1 cellular context compared by ENCODE assay signal in the genomic region with DNA sequence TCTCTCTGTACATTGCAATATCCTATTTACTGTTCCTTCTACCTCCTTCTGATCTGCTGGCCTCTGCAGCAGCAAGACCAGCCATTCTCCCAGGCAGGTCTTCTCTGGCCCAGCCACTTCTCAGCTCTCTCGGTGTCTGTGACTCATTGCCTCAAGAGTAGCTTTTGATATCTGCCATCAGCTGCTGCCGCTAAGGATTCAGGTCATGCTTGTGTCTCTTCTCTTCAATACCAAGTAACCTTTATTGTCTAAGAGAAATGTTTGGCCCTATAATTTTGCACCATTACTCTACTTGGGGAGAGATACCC.
TF ChIP-seq lines count a peak whose summit lies in the region.

No MANE protein-coding gene starts in this region.

TF ChIP-seq in H1, 55 proteins besides CTCF, POLR2A, EP300 and RAD21 (continued from another document):
- TF ChIP-seq TEAD4 (IDR thresholded peaks at IDR 0.05; ENCODE audit: low read depth, low read length) (no peak), NANOG (IDR thresholded peaks at IDR 0.05; ENCODE audit: insufficient read depth, low read depth, low read length, poor library complexity, severe bottlenecking) (no peak), BCL11A (IDR thresholded peaks at IDR 0.05; ENCODE audit: low read depth in 2 of 2, low read length in 2 of 2) (no peak), SIX5 (IDR thresholded peaks at IDR 0.05; ENCODE audit: low read depth, low read length) (no peak), JUN (IDR thresholded peaks at IDR 0.05; ENCODE audit: low read depth, low read length) (no peak), TCF12 (IDR thresholded peaks at IDR 0.05; ENCODE audit: low read depth, low read length) (no peak), GABPA (IDR thresholded peaks at IDR 0.05; ENCODE audit: borderline replicate concordance, insufficient read depth, low read length) (no peak), SAP30 (IDR thresholded peaks at IDR 0.05; ENCODE audit: insufficient read depth, insufficient replicate concordance, low read length) (no peak), CHD2 (IDR thresholded peaks at IDR 0.05; ENCODE audit: low read length) (no peak), CEBPB (IDR thresholded peaks at IDR 0.05; ENCODE audit: low read depth, low read length) (no peak)
- TF ChIP-seq, protein P1, sequence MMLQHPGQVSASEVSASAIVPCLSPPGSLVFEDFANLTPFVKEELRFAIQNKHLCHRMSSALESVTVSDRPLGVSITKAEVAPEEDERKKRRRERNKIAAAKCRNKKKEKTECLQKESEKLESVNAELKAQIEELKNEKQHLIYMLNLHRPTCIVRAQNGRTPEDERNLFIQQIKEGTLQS (IDR thresholded peaks at IDR 0.05; ENCODE audit: insufficient read depth, low read depth, low read length) = no peak
